19 cellular contexts compared by ENCODE assay signal in genomic region chr10:73818402-73818801, GRCh38. TPM values are rescaled to one million over a fixed set of nuclear protein-coding genes. Genes with fewer than 3 reads are reported as not detected.
DNase-seq lines count a peak whose midpoint lies in the region; ATAC-seq and TF ChIP-seq lines count a peak whose summit lies in the region.
"Had no signal": no experiment of that assay in that cellular context is flagged by ENCODE, and none has a peak within 500 bp of the region (broad histone marks: within the 10 kb centered on the region; RNA-seq: fewer than 3 reads in every experiment).

No MANE protein-coding gene starts in this region.

- no peak overlapping the region for H2BK120ac ChIP-seq in neuronal stem cell (ENCODE audit: low read depth, low read length)

- no CpG with 5 or more reads among the region's 10 CpGs for WGBS in neuronal stem cell (ENCODE audit: extremely low coverage in 2 of 2, insufficient read length in 2 of 2, insufficient replicate concordance in 1 of 2), 2 donors

- H3K4me1 ChIP-seq in DND-41 (ENCODE audit: insufficient read depth, low read length), result no peaks in the 10 kb centered on the region
- no peaks in the 10 kb centered on the region for H3K4me1 ChIP-seq in neuronal stem cell (ENCODE audit: control insufficient read depth in 2 of 2, insufficient read depth in 1 of 2, low read depth in 1 of 2, low read length in 2 of 2)

- no peak overlapping the region for H3K4me3 Mint-ChIP-seq in effector memory CD8-positive, alpha-beta T cell
- H3K4me3 Mint-ChIP-seq: activated naive CD8-positive, alpha-beta T cell treated with anti-CD3 and anti-CD28 coated beads for 36 hours; activated T-cell treated with anti-CD3 and anti-CD28 coated beads, Interleukin-2, amount 50 U/mL, for 4 hours had no signal

- peaks cover 21% of the 10 kb centered on the region for H3K36me3 Mint-ChIP-seq in effector memory CD8-positive, alpha-beta T cell (ENCODE audit: insufficient read depth)

- no peak overlapping the region for H2AK5ac ChIP-seq in neuronal stem cell (ENCODE audit: low read depth, low read length)

- H3K27me3 ChIP-seq in DND-41 (ENCODE audit: insufficient read depth, low read length, poor library complexity) (no peaks in the 10 kb centered on the region), neuronal stem cell (ENCODE audit: control insufficient read depth in 3 of 3, insufficient read depth in 3 of 3, low read depth in 1 of 3, low read length in 3 of 3) (no peaks in the 10 kb centered on the region)
- H3K27me3 ChIP-seq: hepatocyte, right atrium auricular region had no signal

- H3K9ac ChIP-seq in DND-41 (ENCODE audit: low read depth, low read length) (no peak overlapping the region), neuronal stem cell (ENCODE audit: low read depth, low read length, poor library complexity) (peak overlapping the region; percentile 79)

- no peak overlapping the region for H4K8ac ChIP-seq in neuronal stem cell (ENCODE audit: low read depth, low read length)

- ATAC-seq in DND-41 (ENCODE audit: insufficient read depth, low read depth) (0 out of 3 replicates have a peak, but pooled peaks have one; percentile 35), GM21447 (IDR thresholded peaks at IDR 0.05; ENCODE audit: unreplicated experiment) (no peak)
- no peak for ATAC-seq in effector memory CD8-positive, alpha-beta T cell (replicated peaks)
- ATAC-seq: activated T-cell treated with anti-CD3 and anti-CD28 coated beads, Interleukin-2, amount 50 U/mL, for 4 hours had no signal

- no peak overlapping the region for H2AFZ ChIP-seq in DND-41 (ENCODE audit: low read depth, low read length)
- H2AFZ ChIP-seq in neuronal stem cell (ENCODE audit: low read length), result no peak overlapping the region
- H2AFZ ChIP-seq: hepatocyte had no signal

- H3K4me1 Mint-ChIP-seq in effector memory CD8-positive, alpha-beta T cell (ENCODE audit: low read depth in 2 of 2), result no peaks in the 10 kb centered on the region
- H3K4me1 Mint-ChIP-seq: activated naive CD8-positive, alpha-beta T cell treated with anti-CD3 and anti-CD28 coated beads for 36 hours had no signal

- H3K79me2 ChIP-seq in DND-41 (ENCODE audit: insufficient read depth, low read length), result no peaks in the 10 kb centered on the region
- H3K79me2 ChIP-seq: hepatocyte had no signal

- H3K79me1 ChIP-seq in neuronal stem cell (ENCODE audit: low read depth, low read length), result no peaks in the 10 kb centered on the region

- H3K4me2 ChIP-seq in DND-41 (ENCODE audit: insufficient read depth, low read length), result no peak overlapping the region
- H3K4me2 ChIP-seq in neuronal stem cell (ENCODE audit: insufficient read depth, low read length, poor library complexity, severe bottlenecking), result no peak overlapping the region
- H3K4me2 ChIP-seq: hepatocyte had no signal

- no peaks in the 10 kb centered on the region for H3K9me3 ChIP-seq in DND-41 (ENCODE audit: insufficient read depth, low read length, severe bottlenecking)
- no peaks in the 10 kb centered on the region for H3K9me3 ChIP-seq in neuronal stem cell (replicated peaks in 1 of 2; ENCODE audit: control insufficient read depth in 2 of 2, insufficient read depth in 1 of 2, low read depth in 1 of 2, low read length in 2 of 2)
- H3K9me3 ChIP-seq: right atrium auricular region had no signal

- no peak overlapping the region for H3K4me3 ChIP-seq in DND-41 (ENCODE audit: low read depth in 1 of 2, low read length in 2 of 2)
- no peak overlapping the region for H3K4me3 ChIP-seq in NB4 (ENCODE audit: low read depth, low read length)
- H3K4me3 ChIP-seq in neuronal stem cell (ENCODE audit: low read length in 2 of 2), result no peak overlapping the region
- H3K4me3 ChIP-seq: hepatocyte, right atrium auricular region had no signal

- no peak overlapping the region for H3K14ac ChIP-seq in neuronal stem cell (ENCODE audit: low read length)

- H3K36me3 ChIP-seq in DND-41 (ENCODE audit: insufficient read depth, low read length) (peaks cover 58% of the 10 kb centered on the region), neuronal stem cell (replicated peaks in 1 of 2; ENCODE audit: control insufficient read depth in 2 of 2, insufficient read depth in 2 of 2, low read length in 2 of 2) (peaks cover 15 to 35% of the 10 kb centered on the region in 2 donors)

- peak overlapping the region; percentile 49 to 83 for H3K27ac Mint-ChIP-seq in effector memory CD8-positive, alpha-beta T cell
- H3K27ac Mint-ChIP-seq: activated naive CD8-positive, alpha-beta T cell treated with anti-CD3 and anti-CD28 coated beads for 36 hours had no signal

- no peak overlapping the region for H3K23ac ChIP-seq in neuronal stem cell (ENCODE audit: low read depth, low read length, poor library complexity)

- no peak overlapping the region for H4K91ac ChIP-seq in neuronal stem cell (ENCODE audit: low read depth, low read length, poor library complexity)

- no peak overlapping the region for H3K4ac ChIP-seq in neuronal stem cell (ENCODE audit: low read length)

- H3K18ac ChIP-seq in neuronal stem cell (ENCODE audit: low read length), result no peak overlapping the region

- DNase-seq in DND-41 (no peak), NB4 (ENCODE audit: low read depth) (no peak), neuronal stem cell (ENCODE audit: low spot score) (no peak), LoVo (ENCODE audit: low spot score) (no peak), caudate nucleus (lab: John Stamatoyannopoulos, UW) (no peak), cortex of kidney (lab: John Stamatoyannopoulos, UW) (no peak)
- no peak for DNase-seq in effector memory CD8-positive, alpha-beta T cell
- DNase-seq: activated CD4-positive, alpha-beta T cell treated with anti-CD3 and anti-CD28 coated beads, Interleukin-2, amount 50 U/mL, for 48 hours; activated naive CD8-positive, alpha-beta T cell treated with anti-CD3 and anti-CD28 coated beads for 36 hours; activated T-cell treated with anti-CD3 and anti-CD28 coated beads, Interleukin-2, amount 50 U/mL, for 4 hours; Calu3; effector CD8-positive, alpha-beta T cell; KG1; NCI-H1417 treated with DMSO at 0.1 percent for 48 hours; stimulated activated CD4-positive, alpha-beta T cell treated with anti-CD3 and anti-CD28 coated beads, Interleukin-2, amount 100 ng/mL, for 24 hours; SW 1271 had no signal

- TF ChIP-seq POLR2A in NB4 (IDR thresholded peaks at IDR 0.05; ENCODE audit: extremely low read depth, insufficient read length), result no peak

- peaks cover 4% of the 10 kb centered on the region for H4K20me1 ChIP-seq in DND-41 (ENCODE audit: insufficient read depth, low read length)

- H3K9me3 Mint-ChIP-seq in effector memory CD8-positive, alpha-beta T cell, result no peaks in the 10 kb centered on the region
- H3K9me3 Mint-ChIP-seq: activated naive CD8-positive, alpha-beta T cell treated with anti-CD3 and anti-CD28 coated beads for 36 hours; activated T-cell treated with anti-CD3 and anti-CD28 coated beads, Interleukin-2, amount 50 U/mL, for 4 hours had no signal

- H2BK12ac ChIP-seq in neuronal stem cell (ENCODE audit: low read length), result no peak overlapping the region

- no peaks in the 10 kb centered on the region for H3K27me3 Mint-ChIP-seq in effector memory CD8-positive, alpha-beta T cell
- H3K27me3 Mint-ChIP-seq: activated naive CD8-positive, alpha-beta T cell treated with anti-CD3 and anti-CD28 coated beads for 36 hours had no signal

- no peak overlapping the region for H2BK15ac ChIP-seq in neuronal stem cell (ENCODE audit: low read length)

- TF ChIP-seq CTCF in DND-41 (IDR thresholded peaks at IDR 0.05; ENCODE audit: borderline replicate concordance, extremely low read depth, low read length, poor library complexity, severe bottlenecking) (peak; percentile 2), NB4 (IDR thresholded peaks at IDR 0.05; ENCODE audit: low read depth, low read length) (peak; percentile 17)

- no peak overlapping the region for H3K27ac ChIP-seq in DND-41 (ENCODE audit: low read length)
- H3K27ac ChIP-seq in neuronal stem cell (replicated peaks; ENCODE audit: low read length), result no peak overlapping the region
- no peak overlapping the region for H3K27ac ChIP-seq in caudate nucleus (ENCODE audit: low read depth, low read length)
- H3K27ac ChIP-seq: hepatocyte, right atrium auricular region had no signal

- no peak overlapping the region for H2BK5ac ChIP-seq in neuronal stem cell (ENCODE audit: low read length)

RNA-seq across cellular contexts. Expression of gene NDST2, which starts 7.0 kb away (rescaled TPM):
- 14.3 TPM for polyA plus RNA-seq in neuronal stem cell (2013, experiment 1 of 2)
- 14.9 TPM for polyA plus RNA-seq in neuronal stem cell (2013, experiment 2 of 2)

RNA-seq across cellular contexts. Expression of gene ZSWIM8, which starts 33.0 kb away (rescaled TPM):
- polyA plus RNA-seq in neuronal stem cell (2013, experiment 1 of 2), result 39.1 TPM
- 45.8 TPM for polyA plus RNA-seq in neuronal stem cell (2013, experiment 2 of 2)

RNA-seq across cellular contexts. Expression of gene CHCHD1, which starts 36.6 kb away (rescaled TPM):
- polyA plus RNA-seq in neuronal stem cell (2013, experiment 1 of 2), result 123 TPM
- polyA plus RNA-seq in neuronal stem cell (2013, experiment 2 of 2), result 123 TPM

RNA-seq across cellular contexts. Expression of gene CAMK2G, which starts 56.0 kb away (rescaled TPM):
- polyA plus RNA-seq in neuronal stem cell (2013, experiment 1 of 2), result 30.5 TPM
- polyA plus RNA-seq in neuronal stem cell (2013, experiment 2 of 2), result 31.7 TPM
